ENCODE assay signal across 32 cellular contexts in the genomic region with DNA sequence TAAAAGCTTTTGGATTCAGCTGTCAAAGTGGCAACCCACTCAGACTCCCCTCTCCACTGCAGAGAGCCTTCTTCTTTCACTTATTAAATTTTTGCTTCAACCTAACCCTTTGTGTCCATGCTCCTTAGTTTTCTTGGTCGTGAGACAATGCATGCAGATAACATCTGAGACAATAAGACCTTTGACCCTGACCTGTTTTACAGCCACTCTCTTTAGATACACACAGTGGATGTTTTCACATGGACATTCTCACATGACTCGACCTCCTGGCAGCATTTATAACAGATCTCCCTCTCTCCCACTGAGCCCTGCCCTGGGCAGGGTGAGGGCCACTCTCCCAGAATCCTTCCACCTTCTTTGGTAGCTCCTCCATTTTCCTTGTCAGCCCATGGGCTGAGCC. TPM values are rescaled to one million over a fixed set of nuclear protein-coding genes. Genes with fewer than 3 reads are reported as not detected.
"Had no signal": no experiment of that assay in that cellular context is flagged by ENCODE, and none has a peak within 500 bp of the region (broad histone marks: within the 10 kb centered on the region; RNA-seq: fewer than 3 reads in every experiment).

No MANE protein-coding gene starts in this region.

- H3K36me3 ChIP-seq: ascending aorta, MG63, Peyer's patch, SJCRH30 had no signal

- ATAC-seq: activated naive CD4-positive, alpha-beta T cell treated with anti-CD3 and anti-CD28 coated beads, Interleukin-2, amount 50 U/mL, for 72 hours; activated naive CD8-positive, alpha-beta T cell treated with anti-CD3 and anti-CD28 coated beads, Interleukin-2, amount 50 U/mL, for 24 hours; activated T-cell treated with anti-CD3 and anti-CD28 coated beads, Interleukin-2, amount 50 U/mL, for 4 hours; body of pancreas; SK-N-SH treated with all-trans-retinoic acid at 6 μM for 48 hours had no signal

- H3K9me3 ChIP-seq: SJCRH30 had no signal

- H3K4me1 ChIP-seq: ascending aorta, body of pancreas, Peyer's patch had no signal

- H3K27ac ChIP-seq: ascending aorta, body of pancreas, KMS-11, Peyer's patch, RWPE1, SJCRH30 had no signal

- H3K4me3 ChIP-seq: ascending aorta, body of pancreas, MG63, Peyer's patch, SJCRH30 had no signal

- DNase-seq: activated CD4-positive, alpha-beta memory T cell treated with anti-CD3 and anti-CD28 coated beads for 36 hours; activated CD4-positive, alpha-beta T cell treated with anti-CD3 and anti-CD28 coated beads, Interleukin-2, amount 10 ng/mL, durations not matched to agents 24 days and 14 days; activated CD4-positive, CD25-positive, alpha-beta regulatory T cell treated with anti-CD3 and anti-CD28 coated beads, Interleukin-2, amount 50 U/mL, for 72 hours; activated CD8-positive, alpha-beta memory T cell treated with anti-CD3 and anti-CD28 coated beads for 24 hours; activated effector memory CD4-positive, alpha-beta T cell treated with anti-CD3 and anti-CD28 coated beads, Interleukin-2, amount 50 U/mL, for 16 hours; activated naive CD4-positive, alpha-beta T cell treated with Interleukin-2 at 50 U/mL for 16 hours; activated naive CD8-positive, alpha-beta T cell treated with anti-CD3 and anti-CD28 coated beads, Interleukin-2, amount 50 U/mL, for 24 hours; activated T-cell treated with anti-CD3 and anti-CD28 coated beads, Interleukin-2, amount 50 U/mL, for 4 hours; amniotic stem cell; body of pancreas; MG63; MV-4-11; NCI-H1105; NCI-H1436 treated with DMSO at 0.1 percent for 48 hours; NCI-H187 treated with DMSO at 0.1 percent for 48 hours; NCI-H2107; NCI-H2171 treated with DMSO at 0.1 percent for 48 hours; NCI-H345; NCI-H510A; NCI-H526 treated with DMSO at 0.1 percent for 48 hours; NCI-H82; OCI-M1; Peyer's patch; Right ventricle myocardium superior; SJCRH30; SW 1271 had no signal

RNA-seq across cellular contexts. Expression of a gene that starts 30.4 kb away (rescaled TPM):
- total RNA-seq: activated CD4-positive, alpha-beta memory T cell treated with anti-CD3 and anti-CD28 coated beads for 36 hours; activated CD4-positive, alpha-beta T cell treated with anti-CD3 and anti-CD28 coated beads, Interleukin-2, amount 10 ng/mL, durations not matched to agents 24 days and 14 days; activated naive CD4-positive, alpha-beta T cell treated with anti-CD3 and anti-CD28 coated beads, Interleukin-2, amount 50 U/mL, for 72 hours; activated T-cell treated with anti-CD3 and anti-CD28 coated beads, Interleukin-2, amount 50 U/mL, for 4 hours; ascending aorta; body of pancreas; bronchial epithelial cell; Peyer's patch; Right ventricle myocardium superior; SJCRH30 had no signal

RNA-seq across cellular contexts. Expression of a gene that starts 36.4 kb away (rescaled TPM):
- total RNA-seq: activated CD4-positive, alpha-beta memory T cell treated with anti-CD3 and anti-CD28 coated beads for 36 hours; activated CD4-positive, alpha-beta T cell treated with anti-CD3 and anti-CD28 coated beads, Interleukin-2, amount 10 ng/mL, durations not matched to agents 24 days and 14 days; activated T-cell treated with anti-CD3 and anti-CD28 coated beads, Interleukin-2, amount 50 U/mL, for 4 hours; ascending aorta; body of pancreas; bronchial epithelial cell; Peyer's patch; Right ventricle myocardium superior had no signal

RNA-seq across cellular contexts. Expression of a gene that starts 57.9 kb away (rescaled TPM):
- total RNA-seq: activated CD4-positive, alpha-beta memory T cell treated with anti-CD3 and anti-CD28 coated beads for 36 hours; activated naive CD4-positive, alpha-beta T cell treated with anti-CD3 and anti-CD28 coated beads, Interleukin-2, amount 50 U/mL, for 72 hours; activated T-cell treated with anti-CD3 and anti-CD28 coated beads, Interleukin-2, amount 50 U/mL, for 4 hours; ascending aorta; body of pancreas; Peyer's patch; Right ventricle myocardium superior; SJCRH30 had no signal
